40 cellular contexts compared by ENCODE assay signal in the genomic region with DNA sequence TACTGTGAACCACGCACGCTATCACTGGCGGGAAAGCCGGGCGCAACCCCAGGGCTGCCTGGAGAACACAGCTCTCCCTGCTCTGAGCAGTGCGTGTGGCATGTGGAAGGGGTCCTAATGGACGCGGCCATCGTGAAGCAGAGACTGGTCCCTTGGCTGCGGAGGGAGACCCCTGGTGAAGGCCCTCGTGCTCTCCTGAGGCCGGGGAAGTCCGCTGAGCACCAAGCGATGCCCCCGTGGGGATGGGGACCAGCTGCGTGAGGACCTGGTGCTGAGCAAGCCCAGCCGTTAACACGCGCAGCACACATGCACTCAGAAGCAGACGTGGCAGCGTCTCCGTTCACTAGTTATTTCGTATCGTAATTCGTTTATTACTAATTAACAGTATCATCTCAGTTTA.
"Had no signal": no experiment of that assay in that cellular context is flagged by ENCODE, and none has a peak within 500 bp of the region (broad histone marks: within the 10 kb centered on the region; RNA-seq: fewer than 3 reads in every experiment).

No MANE protein-coding gene starts in this region.

- FAIRE-seq: astrocyte, bronchial epithelial cell had no signal

- DNase-seq: activated effector memory CD4-positive, alpha-beta T cell treated with anti-CD3 and anti-CD28 coated beads, Interleukin-2, amount 50 U/mL, for 16 hours; activated effector memory CD4-positive, alpha-beta T cell treated with Interleukin-2 at 50 U/mL for 16 hours; activated gamma-delta T cell; activated gamma-delta T cell treated with Interleukin-2 at 50 U/mL for 16 hours; activated naive CD4-positive, alpha-beta T cell; activated naive CD4-positive, alpha-beta T cell treated with anti-CD3 and anti-CD28 coated beads for 36 hours; activated naive CD4-positive, alpha-beta T cell treated with anti-CD3 and anti-CD28 coated beads, Interleukin-2, amount 10 ng/mL, durations not matched to agents 7 days and 5 days; activated naive CD4-positive, alpha-beta T cell treated with anti-CD3 and anti-CD28 coated beads, Interleukin-2, amount 50 U/mL, for 16 hours; activated naive CD4-positive, alpha-beta T cell treated with Interleukin-2 at 50 U/mL for 16 hours; activated naive CD8-positive, alpha-beta T cell treated with anti-CD3 and anti-CD28 coated beads for 36 hours; activated naive CD8-positive, alpha-beta T cell treated with anti-CD3 and anti-CD28 coated beads, Interleukin-2, amount 10 ng/mL, durations not matched to agents 7 days and 5 days; activated naive CD8-positive, alpha-beta T cell treated with anti-CD3 and anti-CD28 coated beads, Interleukin-2, amount 50 U/mL, for 24 hours; activated T-cell treated with anti-CD3 and anti-CD28 coated beads, Interleukin-2, amount 50 U/mL, for 1 hour; activated T-cell treated with anti-CD3 and anti-CD28 coated beads, Interleukin-2, amount 50 U/mL, for 24 hours; activated T-cell treated with anti-CD3 and anti-CD28 coated beads, Interleukin-2, amount 50 U/mL, for 4 hours; activated T-cell treated with anti-CD3 and anti-CD28 coated beads, Interleukin-2, amount 50 U/mL, for 48 hours; activated T-cell treated with anti-CD3 and anti-CD28 coated beads, Interleukin-2, amount 50 U/mL, for 72 hours; adrenal gland; amniotic stem cell; amygdala; anterior cingulate cortex; aorta; body of pancreas; brain microvascular endothelial cell; caudate nucleus; central memory CD4-positive, alpha-beta T cell; cerebellar nuclear complex had no signal

- H3K4me3 Mint-ChIP-seq: activated naive CD4-positive, alpha-beta T cell treated with anti-CD3 and anti-CD28 coated beads for 36 hours; activated naive CD4-positive, alpha-beta T cell treated with anti-CD3 and anti-CD28 coated beads, Interleukin-2, amount 10 ng/mL, durations not matched to agents 7 days and 5 days; activated naive CD4-positive, alpha-beta T cell treated with anti-CD3 and anti-CD28 coated beads, Interleukin-2, amount 50 U/mL, for 24 hours; activated naive CD8-positive, alpha-beta T cell; activated naive CD8-positive, alpha-beta T cell treated with anti-CD3 and anti-CD28 coated beads for 36 hours; activated naive CD8-positive, alpha-beta T cell treated with anti-CD3 and anti-CD28 coated beads, Interleukin-2, amount 10 ng/mL, durations not matched to agents 7 days and 5 days; activated naive CD8-positive, alpha-beta T cell treated with anti-CD3 and anti-CD28 coated beads, Interleukin-2, amount 50 U/mL, for 24 hours; activated T-cell treated with anti-CD3 and anti-CD28 coated beads, Interleukin-2, amount 50 U/mL, for 24 hours; activated T-cell treated with anti-CD3 and anti-CD28 coated beads, Interleukin-2, amount 50 U/mL, for 4 hours; activated T-cell treated with anti-CD3 and anti-CD28 coated beads, Interleukin-2, amount 50 U/mL, for 72 hours; activated T-helper 1 cell treated with anti-CD3 and anti-CD28 coated beads, Interleukin-12 subunit alpha, Interleukin-12 subunit beta, Interleukin-2, Interleukin-4 antibody, amounts not matched to agents 30 ng/mL and 10 ng/mL and 1 ng/mL, durations not matched to agents 14 hours and 24 hours and 36 hours; activated T-helper 17 cell treated with anti-CD3 and anti-CD28 coated beads, Interleukin-2, amount 50 U/mL, for 72 hours; brain; central memory CD8-positive, alpha-beta T cell had no signal

- ATAC-seq: activated naive CD4-positive, alpha-beta T cell treated with anti-CD3 and anti-CD28 coated beads, Interleukin-2, amount 50 U/mL, for 72 hours; activated naive CD8-positive, alpha-beta T cell treated with anti-CD3 and anti-CD28 coated beads, Interleukin-2, amount 50 U/mL, for 24 hours; activated T-cell treated with anti-CD3 and anti-CD28 coated beads, Interleukin-2, amount 50 U/mL, for 4 hours; activated T-cell treated with anti-CD3 and anti-CD28 coated beads, Interleukin-2, amount 50 U/mL, for 72 hours; activated T-helper 17 cell treated with anti-CD3 and anti-CD28 coated beads, Interleukin-2, amount 50 U/mL, for 72 hours; body of pancreas had no signal

- H3K27ac Mint-ChIP-seq: activated naive CD4-positive, alpha-beta T cell treated with anti-CD3 and anti-CD28 coated beads for 36 hours; activated naive CD4-positive, alpha-beta T cell treated with anti-CD3 and anti-CD28 coated beads, Interleukin-2, amount 10 ng/mL, durations not matched to agents 7 days and 5 days; activated naive CD4-positive, alpha-beta T cell treated with anti-CD3 and anti-CD28 coated beads, Interleukin-2, amount 50 U/mL, for 24 hours; activated naive CD4-positive, alpha-beta T cell treated with anti-CD3 and anti-CD28 coated beads, Interleukin-2, amount 50 U/mL, for 72 hours; activated naive CD8-positive, alpha-beta T cell; activated naive CD8-positive, alpha-beta T cell treated with anti-CD3 and anti-CD28 coated beads for 36 hours; activated naive CD8-positive, alpha-beta T cell treated with anti-CD3 and anti-CD28 coated beads, Interleukin-2, amount 10 ng/mL, durations not matched to agents 7 days and 5 days; activated naive CD8-positive, alpha-beta T cell treated with anti-CD3 and anti-CD28 coated beads, Interleukin-2, amount 50 U/mL, for 24 hours; activated T-cell treated with anti-CD3 and anti-CD28 coated beads, Interleukin-2, amount 50 U/mL, for 24 hours; activated T-cell treated with anti-CD3 and anti-CD28 coated beads, Interleukin-2, amount 50 U/mL, for 72 hours; activated T-helper 1 cell treated with anti-CD3 and anti-CD28 coated beads, Interleukin-12 subunit alpha, Interleukin-12 subunit beta, Interleukin-2, Interleukin-4 antibody, amounts not matched to agents 30 ng/mL and 10 ng/mL and 1 ng/mL, durations not matched to agents 14 hours and 24 hours and 36 hours; activated T-helper 17 cell treated with anti-CD3 and anti-CD28 coated beads, Interleukin-2, amount 50 U/mL, for 72 hours; activated T-helper 2 cell treated with anti-CD3 and anti-CD28 coated beads, Interferon-gamma antibody, Interleukin-2, Interleukin-4, amounts not matched to agents 10 μg/mL and 5 μg/mL and 100 μg/mL, durations not matched to agents 14 hours and 24 hours and 36 hours; brain had no signal

- H3K9me3 ChIP-seq: adrenal gland, ascending aorta, body of pancreas, breast epithelium had no signal

- H3K4me1 ChIP-seq: ascending aorta, breast epithelium had no signal

- H3K27me3 ChIP-seq: adrenal gland, ascending aorta, body of pancreas, brain microvascular endothelial cell, breast epithelium, cardiac muscle cell had no signal

- H3K27ac ChIP-seq: adrenal gland, ascending aorta, body of pancreas, brain microvascular endothelial cell, breast epithelium, cardiac muscle cell had no signal

- H3K36me3 ChIP-seq: brain microvascular endothelial cell had no signal

- H3K4me3 ChIP-seq: adrenal gland, ascending aorta, body of pancreas, breast epithelium, cardiac muscle cell had no signal

- H3K27me3 Mint-ChIP-seq: activated naive CD4-positive, alpha-beta T cell treated with anti-CD3 and anti-CD28 coated beads, Interleukin-2, amount 10 ng/mL, durations not matched to agents 7 days and 5 days; activated naive CD4-positive, alpha-beta T cell treated with anti-CD3 and anti-CD28 coated beads, Interleukin-2, amount 50 U/mL, for 24 hours; activated naive CD8-positive, alpha-beta T cell; activated naive CD8-positive, alpha-beta T cell treated with anti-CD3 and anti-CD28 coated beads for 36 hours; activated naive CD8-positive, alpha-beta T cell treated with anti-CD3 and anti-CD28 coated beads, Interleukin-2, amount 10 ng/mL, durations not matched to agents 7 days and 5 days; activated naive CD8-positive, alpha-beta T cell treated with anti-CD3 and anti-CD28 coated beads, Interleukin-2, amount 50 U/mL, for 24 hours; activated T-cell treated with anti-CD3 and anti-CD28 coated beads, Interleukin-2, amount 50 U/mL, for 24 hours; activated T-helper 17 cell treated with anti-CD3 and anti-CD28 coated beads, Interleukin-2, amount 50 U/mL, for 72 hours; brain; central memory CD8-positive, alpha-beta T cell had no signal

- H3K36me3 Mint-ChIP-seq: activated naive CD4-positive, alpha-beta T cell treated with anti-CD3 and anti-CD28 coated beads, Interleukin-2, amount 50 U/mL, for 24 hours; activated naive CD4-positive, alpha-beta T cell treated with anti-CD3 and anti-CD28 coated beads, Interleukin-2, amount 50 U/mL, for 72 hours; activated naive CD8-positive, alpha-beta T cell had no signal

- H3K4me1 Mint-ChIP-seq: activated naive CD4-positive, alpha-beta T cell treated with anti-CD3 and anti-CD28 coated beads, Interleukin-2, amount 10 ng/mL, durations not matched to agents 7 days and 5 days; activated naive CD4-positive, alpha-beta T cell treated with anti-CD3 and anti-CD28 coated beads, Interleukin-2, amount 50 U/mL, for 24 hours; activated naive CD8-positive, alpha-beta T cell treated with anti-CD3 and anti-CD28 coated beads for 36 hours; activated naive CD8-positive, alpha-beta T cell treated with anti-CD3 and anti-CD28 coated beads, Interleukin-2, amount 10 ng/mL, durations not matched to agents 7 days and 5 days; activated naive CD8-positive, alpha-beta T cell treated with anti-CD3 and anti-CD28 coated beads, Interleukin-2, amount 50 U/mL, for 24 hours; activated T-helper 17 cell treated with anti-CD3 and anti-CD28 coated beads, Interleukin-2, amount 50 U/mL, for 72 hours; central memory CD8-positive, alpha-beta T cell had no signal

- H3K9me3 Mint-ChIP-seq: activated naive CD4-positive, alpha-beta T cell treated with anti-CD3 and anti-CD28 coated beads for 36 hours; activated naive CD4-positive, alpha-beta T cell treated with anti-CD3 and anti-CD28 coated beads, Interleukin-2, amount 50 U/mL, for 24 hours; activated naive CD4-positive, alpha-beta T cell treated with anti-CD3 and anti-CD28 coated beads, Interleukin-2, amount 50 U/mL, for 72 hours; activated naive CD8-positive, alpha-beta T cell treated with anti-CD3 and anti-CD28 coated beads for 36 hours; activated naive CD8-positive, alpha-beta T cell treated with anti-CD3 and anti-CD28 coated beads, Interleukin-2, amount 10 ng/mL, durations not matched to agents 7 days and 5 days; activated naive CD8-positive, alpha-beta T cell treated with anti-CD3 and anti-CD28 coated beads, Interleukin-2, amount 50 U/mL, for 24 hours; activated T-cell treated with anti-CD3 and anti-CD28 coated beads, Interleukin-2, amount 50 U/mL, for 24 hours; activated T-cell treated with anti-CD3 and anti-CD28 coated beads, Interleukin-2, amount 50 U/mL, for 4 hours; activated T-cell treated with anti-CD3 and anti-CD28 coated beads, Interleukin-2, amount 50 U/mL, for 72 hours; activated T-helper 1 cell treated with anti-CD3 and anti-CD28 coated beads, Interleukin-12 subunit alpha, Interleukin-12 subunit beta, Interleukin-2, Interleukin-4 antibody, amounts not matched to agents 30 ng/mL and 10 ng/mL and 1 ng/mL, durations not matched to agents 14 hours and 24 hours and 36 hours; activated T-helper 17 cell treated with anti-CD3 and anti-CD28 coated beads, Interleukin-2, amount 50 U/mL, for 72 hours; activated T-helper 2 cell treated with anti-CD3 and anti-CD28 coated beads, Interferon-gamma antibody, Interleukin-2, Interleukin-4, amounts not matched to agents 10 μg/mL and 5 μg/mL and 100 μg/mL, durations not matched to agents 14 hours and 24 hours and 36 hours; brain; central memory CD8-positive, alpha-beta T cell had no signal
